In genomic region chr2:61017556-61018318, GRCh38 we compare ENCODE assay signal across 7 cellular contexts. TPM values are rescaled to one million over a fixed set of nuclear protein-coding genes. Genes with fewer than 3 reads are reported as not detected.
DNase-seq lines count a peak whose midpoint lies in the region; ATAC-seq and TF ChIP-seq lines count a peak whose summit lies in the region.

TSS of gene PEX13 (plus strand) at chr2:61017720. CDS start at chr2:61017760, 40 bp downstream.
TSS of gene PUS10 (minus strand) at chr2:61018255. CDS start at chr2:61011890, 6,365 bp downstream.

- no peaks in the 10 kb centered on the region for H3K27me3 Mint-ChIP-seq in T-helper 17 cell

- peaks cover 17% of the 10 kb centered on the region for H3K4me1 Mint-ChIP-seq in T-helper 17 cell

- peak within 1 kb of the TSS; percentile 93 for H3K27ac Mint-ChIP-seq in T-helper 17 cell

- in situ Hi-C loops in GM13976 (cut with MboI; ENCODE audit: low sequenced_read_pairs, unreplicated experiment) = no loop called here

- peak within 1 kb of the TSS; percentile 99 for H3K4me3 Mint-ChIP-seq in T-helper 17 cell

- peak within 1 kb of the TSS; percentile 76 for H3K4me3 ChIP-seq in HFF-Myc (replicated peaks; ENCODE audit: low read depth, low read length)
- H3K4me3 ChIP-seq in sigmoid colon = peak within 1 kb of the TSS; percentile 80 to 96 (median 88)

- H3K27me3 ChIP-seq in sigmoid colon = no peaks in the 10 kb centered on the region

- ATAC-seq in T-helper 17 cell = peak; percentile 87

- TF ChIP-seq CTCF in GM13976 (IDR thresholded peaks at IDR 0.05; ENCODE audit: borderline replicate concordance, control extremely low read depth, extremely low read depth, insufficient read depth, missing control alignments) (no peak), HFF-Myc (IDR thresholded peaks at IDR 0.05; ENCODE audit: low read depth, low read length, missing control alignments) (no peak), sigmoid colon (IDR thresholded peaks at IDR 0.05) (no peak)

- peaks cover 0 to 8% (median 0%) of the 10 kb centered on the region in 4 donors for H3K36me3 ChIP-seq in sigmoid colon

- peak in 1 of 2 donors; percentile 37 for TF ChIP-seq POLR2A in sigmoid colon (IDR thresholded peaks at IDR 0.05)

- H3K4me1 ChIP-seq in sigmoid colon = peaks cover 0 to 34% (median 15%) of the 10 kb centered on the region in 4 donors

- 0% methylated on average over 39 of the region's 39 CpGs for WGBS in sigmoid colon, 2 donors

- peak within 1 kb of the TSS; percentile 91 to 96 (median 92) for H3K27ac ChIP-seq in sigmoid colon

- intact Hi-C loops in sigmoid colon (cut with DNase I) = loop anchor here (5.0 kb wide), 2 partner anchors 50 to 135 kb away; partner anchors contain the start of genes REL and SANBR

- DNase-seq in GM13976 (ENCODE audit: low spot score) (peak; percentile 82), HFF-Myc (ENCODE audit: extremely low read depth, low read depth) (peak; percentile 36), NAMALWA (ENCODE audit: low spot score) (peak; percentile 73), T-helper 17 cell (peak; percentile 32 to 48 (median 38)), astrocyte of the hippocampus (ENCODE audit: low read depth, low spot score) (peak; percentile 88), iPS DF 19.7 (ENCODE audit: low read depth, low spot score) (peak; percentile 35), sigmoid colon (peak; percentile 83)

- TF ChIP-seq EP300 in sigmoid colon (IDR thresholded peaks at IDR 0.05) = no peak

- H3K9me3 ChIP-seq in T-helper 17 cell (ENCODE audit: control insufficient read depth, low read length, poor library complexity, severe bottlenecking) (no peaks in the 10 kb centered on the region), sigmoid colon (no peaks in the 10 kb centered on the region)

- peaks cover 3% of the 10 kb centered on the region for H3K36me3 Mint-ChIP-seq in T-helper 17 cell (ENCODE audit: low read depth)

RNA-seq across cellular contexts. Expression of gene PEX13, which starts in this region (rescaled TPM):
- 10 to 100 TPM; 10.8 to 15.1 TPM for total RNA-seq in T-helper 17 cell
- 10 to 100 TPM; 19.1 to 61.6 (median 30.4) TPM for total RNA-seq in sigmoid colon
- 10 to 100 TPM; 12.0 to 14.3 (median 12.8) TPM for polyA plus RNA-seq in sigmoid colon

RNA-seq across cellular contexts. Expression of gene PUS10, which starts in this region (rescaled TPM):
- total RNA-seq in T-helper 17 cell = 1 to 10 TPM; 3.2 to 4.2 TPM
- 1 to 10 TPM; 3.1 to 7.6 (median 5.5) TPM for total RNA-seq in sigmoid colon
- 1 to 10 TPM; 4.2 to 8.3 (median 4.6) TPM for polyA plus RNA-seq in sigmoid colon

Comparison
In these comparisons a context has a peak if more than half of its experiments do, and no peak if none do; other contexts are left out.
1. Peak in every context shown above with its lines: DNase-seq, ATAC-seq, H3K4me3 ChIP-seq and H3K27ac ChIP-seq.
2. DNase-seq: peak in every context shown above with its lines; median percentile 88 in astrocyte of the hippocampus; 83 in sigmoid colon; 82 in GM13976; 73 in NAMALWA; 38 in T-helper 17 cell; 36 in HFF-Myc; 35 in iPS DF 19.7.